In the genomic region with DNA sequence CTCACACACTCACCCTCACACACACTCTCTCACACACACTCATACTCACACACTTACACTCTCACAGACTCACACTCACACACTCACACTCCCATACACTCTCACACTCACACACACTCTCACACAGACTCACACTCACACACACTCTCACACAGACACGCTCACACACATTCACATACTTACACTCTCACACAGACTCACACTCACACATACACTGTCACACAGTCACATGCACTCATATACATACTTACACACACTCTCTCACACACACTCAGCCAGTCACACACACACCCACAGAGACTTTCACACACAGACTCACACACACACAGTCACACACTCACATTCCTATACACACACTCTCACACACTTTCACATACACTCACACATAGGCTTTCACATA, we compare ENCODE assay signal across 24 cellular contexts.
DNase-seq lines count a peak whose midpoint lies in the region; FAIRE-seq and TF ChIP-seq lines count a peak whose summit lies in the region.
"Had no signal": no experiment of that assay in that cellular context is flagged by ENCODE, and none has a peak within 500 bp of the region (broad histone marks: within the 10 kb centered on the region; RNA-seq: fewer than 3 reads in every experiment).

No MANE protein-coding gene starts in this region.

- no peaks in the 10 kb centered on the region for H3K79me1 ChIP-seq in H9 (ENCODE audit: insufficient read depth, low read depth, low read length, poor library complexity, severe bottlenecking)
- no peaks in the 10 kb centered on the region for H3K79me1 ChIP-seq in mesenchymal stem cell (replicated peaks; ENCODE audit: low read length, poor library complexity, severe bottlenecking)

- peaks cover 15% of the 10 kb centered on the region for H3K27me3 Mint-ChIP-seq in H9 (ENCODE audit: low read depth)
- H3K27me3 Mint-ChIP-seq in activated T-helper 1 cell treated with anti-CD3 and anti-CD28 coated beads, Interleukin-12 subunit alpha, Interleukin-12 subunit beta, Interleukin-2, Interleukin-4 antibody, amounts not matched to agents 30 ng/mL and 10 ng/mL and 1 ng/mL, durations not matched to agents 14 hours and 24 hours and 36 hours (ENCODE audit: insufficient read depth), result no peaks in the 10 kb centered on the region
- H3K27me3 Mint-ChIP-seq: CD4-positive, alpha-beta T cell had no signal

- no peak overlapping the region for H3K4me3 Mint-ChIP-seq in H9
- no peak overlapping the region for H3K4me3 Mint-ChIP-seq in activated T-helper 1 cell treated with anti-CD3 and anti-CD28 coated beads, Interleukin-12 subunit alpha, Interleukin-12 subunit beta, Interleukin-2, Interleukin-4 antibody, amounts not matched to agents 30 ng/mL and 10 ng/mL and 1 ng/mL, durations not matched to agents 14 hours and 24 hours and 36 hours
- H3K4me3 Mint-ChIP-seq: B cell; CD4-positive, alpha-beta T cell; CD8-positive, alpha-beta T cell had no signal

- H3K9ac ChIP-seq in H9 (ENCODE audit: extremely low read depth, insufficient read length, low read length) (no peak overlapping the region), mesenchymal stem cell (ENCODE audit: low read length) (no peak overlapping the region)
- H3K9ac ChIP-seq: BLaER1 treated with 17β-estradiol and CSF1 and Interleukin-3, amounts not matched to agents 10 nM and 100 nM had no signal

- H3K4me3 ChIP-seq in bronchial epithelial cell (ENCODE audit: low read depth, low read length) (no peak overlapping the region), mesenchymal stem cell (ENCODE audit: insufficient read depth in 1 of 2, low read depth in 1 of 2, low read length in 2 of 2) (no peak overlapping the region), esophagus squamous epithelium (no peak overlapping the region)
- H3K4me3 ChIP-seq: A549; BLaER1 treated with 17β-estradiol and CSF1 and Interleukin-3, amounts not matched to agents 10 nM and 100 nM had no signal

- H3K14ac ChIP-seq in H9 (ENCODE audit: insufficient read depth, low read length) (no peak overlapping the region), mesenchymal stem cell (ENCODE audit: low read length in 2 of 2) (no peak overlapping the region)

- H2BK15ac ChIP-seq in H9 (ENCODE audit: low read depth, low read length) (no peak overlapping the region), mesenchymal stem cell (ENCODE audit: low read depth, poor library complexity, severe bottlenecking) (no peak overlapping the region)

- H2BK20ac ChIP-seq in H9 (ENCODE audit: low read depth, low read length, poor library complexity, severe bottlenecking), result no peak overlapping the region

- intact Hi-C loops in activated T-helper 1 cell treated with anti-CD3 and anti-CD28 coated beads, Interleukin-12 subunit alpha, Interleukin-12 subunit beta, Interleukin-2, Interleukin-4 antibody, amounts not matched to agents 30 ng/mL and 10 ng/mL and 1 ng/mL, durations not matched to agents 14 hours and 24 hours and 36 hours (cut with micrococcal nuclease), result no loop called here
- intact Hi-C loops in esophagus squamous epithelium (cut with DNase I), result no loop called here

- H4K20me1 ChIP-seq in H9 (ENCODE audit: control insufficient read depth, insufficient read depth, insufficient read length), result no peaks in the 10 kb centered on the region

- H3K4me2 ChIP-seq in H9 (ENCODE audit: insufficient read depth, insufficient read length, low read length), result no peak overlapping the region
- no peak overlapping the region for H3K4me2 ChIP-seq in mesenchymal stem cell (ENCODE audit: low read length, poor library complexity, severe bottlenecking)
- H3K4me2 ChIP-seq: A549; BLaER1 treated with 17β-estradiol and CSF1 and Interleukin-3, amounts not matched to agents 10 nM and 100 nM had no signal

- TF ChIP-seq CTCF in H9 (conservative IDR thresholded peaks at IDR 0.05) (no peak), bronchial epithelial cell (IDR thresholded peaks at IDR 0.05; ENCODE audit: insufficient read depth, low read length, severe bottlenecking) (no peak), esophagus squamous epithelium (IDR thresholded peaks at IDR 0.05) (no peak)

- no peak overlapping the region for H2BK120ac ChIP-seq in H9 (ENCODE audit: low read depth, low read length, poor library complexity, severe bottlenecking)
- no peak overlapping the region for H2BK120ac ChIP-seq in mesenchymal stem cell (ENCODE audit: low read depth, low read length)

- peaks cover 2% of the 10 kb centered on the region; the same call in 1 of the 2 replicates for H3K4me1 ChIP-seq in H9 (ENCODE audit: insufficient read depth, low read length)
- H3K4me1 ChIP-seq in mesenchymal stem cell (ENCODE audit: control insufficient read depth, insufficient read depth, low read depth, low read length), result no peaks in the 10 kb centered on the region
- H3K4me1 ChIP-seq in esophagus squamous epithelium, result no peaks in the 10 kb centered on the region
- H3K4me1 ChIP-seq: Caco-2 had no signal

- H4K8ac ChIP-seq in H9 (replicated peaks; ENCODE audit: insufficient read length, low read depth, low read length), result peak overlapping the region; percentile 65
- H4K8ac ChIP-seq in mesenchymal stem cell (ENCODE audit: low read length), result no peak overlapping the region

- WGBS in H9 (ENCODE audit: extremely low coverage, insufficient read length, low lambda C conversion rate), result 100% methylated on average over 1 of the region's 1 CpG
- 66% methylated on average over 1 of the region's 1 CpG for WGBS in mesenchymal stem cell
- WGBS in esophagus squamous epithelium, 2 donors, result 63 to 81% methylated on average over 1 of the region's 1 CpG

- H2BK5ac ChIP-seq in H9 (ENCODE audit: insufficient read length, low read length) (no peak overlapping the region), mesenchymal stem cell (ENCODE audit: low read depth, low read length, poor library complexity, severe bottlenecking) (no peak overlapping the region)

- no peaks in the 10 kb centered on the region for H3K79me2 ChIP-seq in H9 (ENCODE audit: insufficient read depth, low read length)

- H2AK5ac ChIP-seq in H9 (ENCODE audit: insufficient read length, low read length), result no peak overlapping the region
- no peak overlapping the region for H2AK5ac ChIP-seq in mesenchymal stem cell (ENCODE audit: low read length, severe bottlenecking)

- no peak overlapping the region for H2BK12ac ChIP-seq in H9 (ENCODE audit: insufficient read length, low read depth, low read length)
- H2BK12ac ChIP-seq in mesenchymal stem cell (ENCODE audit: low read length in 2 of 2), result no peak overlapping the region

- H3K27ac Mint-ChIP-seq in H9, result no peak overlapping the region
- no peak overlapping the region for H3K27ac Mint-ChIP-seq in activated T-helper 1 cell treated with anti-CD3 and anti-CD28 coated beads, Interleukin-12 subunit alpha, Interleukin-12 subunit beta, Interleukin-2, Interleukin-4 antibody, amounts not matched to agents 30 ng/mL and 10 ng/mL and 1 ng/mL, durations not matched to agents 14 hours and 24 hours and 36 hours
- H3K27ac Mint-ChIP-seq: B cell; CD4-positive, alpha-beta T cell; CD8-positive, alpha-beta T cell had no signal

- no peak overlapping the region for H3K27ac ChIP-seq in H9 (ENCODE audit: insufficient read length, low read depth, low read length)
- no peak overlapping the region for H3K27ac ChIP-seq in mesenchymal stem cell (ENCODE audit: low read length, poor library complexity, severe bottlenecking)
- no peak overlapping the region for H3K27ac ChIP-seq in esophagus squamous epithelium
- H3K27ac ChIP-seq: 22Rv1; BLaER1 treated with 17β-estradiol and CSF1 and Interleukin-3, amounts not matched to agents 10 nM and 100 nM; C4-2B had no signal

- H3T11ph ChIP-seq in H9 (ENCODE audit: low read length), result no peak overlapping the region

- H3K36me3 Mint-ChIP-seq in H9 (ENCODE audit: insufficient read depth in 1 of 3, low read depth in 3 of 3), result no peaks in the 10 kb centered on the region
- H3K36me3 Mint-ChIP-seq in activated T-helper 1 cell treated with anti-CD3 and anti-CD28 coated beads, Interleukin-12 subunit alpha, Interleukin-12 subunit beta, Interleukin-2, Interleukin-4 antibody, amounts not matched to agents 30 ng/mL and 10 ng/mL and 1 ng/mL, durations not matched to agents 14 hours and 24 hours and 36 hours (ENCODE audit: low read depth), result no peaks in the 10 kb centered on the region
- H3K36me3 Mint-ChIP-seq: CD8-positive, alpha-beta T cell had no signal

- H3K9me3 Mint-ChIP-seq in H9, result no peaks in the 10 kb centered on the region
- no peaks in the 10 kb centered on the region for H3K9me3 Mint-ChIP-seq in activated T-helper 1 cell treated with anti-CD3 and anti-CD28 coated beads, Interleukin-12 subunit alpha, Interleukin-12 subunit beta, Interleukin-2, Interleukin-4 antibody, amounts not matched to agents 30 ng/mL and 10 ng/mL and 1 ng/mL, durations not matched to agents 14 hours and 24 hours and 36 hours
- H3K9me3 Mint-ChIP-seq: CD4-positive, alpha-beta T cell; CD8-positive, alpha-beta T cell had no signal

- no peak overlapping the region for H4K5ac ChIP-seq in H9 (ENCODE audit: insufficient read length, low read depth, low read length)

- H3K4ac ChIP-seq in H9 (ENCODE audit: low read depth, low read length) (no peak overlapping the region), mesenchymal stem cell (ENCODE audit: low read depth in 1 of 2, low read length in 2 of 2) (no peak overlapping the region)

- no peak overlapping the region for H3K23ac ChIP-seq in H9 (ENCODE audit: insufficient read length, low read depth, low read length)
- no peak overlapping the region for H3K23ac ChIP-seq in mesenchymal stem cell (ENCODE audit: low read length in 2 of 2)

- H3K36me3 ChIP-seq in bronchial epithelial cell (ENCODE audit: control insufficient read depth, insufficient read depth, low read length) (no peaks in the 10 kb centered on the region), mesenchymal stem cell (ENCODE audit: control insufficient read depth in 1 of 2, insufficient read depth in 2 of 2, low read depth in 1 of 2, low read length in 2 of 2) (no peaks in the 10 kb centered on the region), esophagus squamous epithelium (no peaks in the 10 kb centered on the region)
- H3K36me3 ChIP-seq: BLaER1 treated with 17β-estradiol and CSF1 and Interleukin-3, amounts not matched to agents 10 nM and 100 nM had no signal

- no peaks in the 10 kb centered on the region for H3K27me3 ChIP-seq in H9 (ENCODE audit: insufficient read depth, low read length)
- H3K27me3 ChIP-seq in bronchial epithelial cell (ENCODE audit: control insufficient read depth, insufficient read depth, low read length), result no peaks in the 10 kb centered on the region
- H3K27me3 ChIP-seq in mesenchymal stem cell (ENCODE audit: control insufficient read depth in 1 of 2, insufficient read depth in 1 of 2, low read length in 2 of 2), result no peaks in the 10 kb centered on the region
- H3K27me3 ChIP-seq in esophagus squamous epithelium, result peaks cover 0 to 63% (median 0%) of the 10 kb centered on the region in 4 donors

- H2AFZ ChIP-seq in H9 (ENCODE audit: low read length), result no peak overlapping the region
- no peak overlapping the region for H2AFZ ChIP-seq in mesenchymal stem cell (ENCODE audit: low read depth, low read length)

- peaks cover 2 to 8% of the 10 kb centered on the region in 2 experiments for H3K4me1 Mint-ChIP-seq in H9
- no peaks in the 10 kb centered on the region for H3K4me1 Mint-ChIP-seq in activated T-helper 1 cell treated with anti-CD3 and anti-CD28 coated beads, Interleukin-12 subunit alpha, Interleukin-12 subunit beta, Interleukin-2, Interleukin-4 antibody, amounts not matched to agents 30 ng/mL and 10 ng/mL and 1 ng/mL, durations not matched to agents 14 hours and 24 hours and 36 hours (ENCODE audit: low read depth)
- H3K4me1 Mint-ChIP-seq: B cell had no signal

- no peaks in the 10 kb centered on the region for H3K23me2 ChIP-seq in H9 (ENCODE audit: insufficient read length, low read depth, low read length, poor library complexity, severe bottlenecking)

- FAIRE-seq in HTR-8/SVneo (lab: Jason Lieb, UNC), result peak; percentile 58
- FAIRE-seq in bronchial epithelial cell (lab: Jason Lieb, UNC), result peak; percentile 86
- FAIRE-seq: A549, D721Med, G401.6, GM12891, GM19239 had no signal

- no peak for DNase-seq in H9
- DNase-seq in HTR-8/SVneo (ENCODE audit: insufficient read length, low spot score), result no peak
- DNase-seq in bronchial epithelial cell (ENCODE audit: low read depth), result no peak
- no peak for DNase-seq in mesenchymal stem cell
- no peak for DNase-seq in activated T-helper 1 cell treated with anti-CD3 and anti-CD28 coated beads, Interleukin-12 subunit alpha, Interleukin-12 subunit beta, Interleukin-2, Interleukin-4 antibody, amounts not matched to agents 30 ng/mL and 10 ng/mL and 1 ng/mL, durations not matched to agents 14 hours and 24 hours and 36 hours (ENCODE audit: low spot score)
- DNase-seq in T-helper 2 cell, result no peak
- no peak for DNase-seq in NCI-H510A (lab: John Stamatoyannopoulos, UW)
- no peak for DNase-seq in esophagus squamous epithelium (lab: John Stamatoyannopoulos, UW)
- DNase-seq: AML-193; Caco-2; Calu3; CD4-positive, alpha-beta T cell; CD8-positive, alpha-beta T cell; DMS79 treated with DMSO at 0.1 percent for 48 hours; GF-D8 had no signal

- TF ChIP-seq POLR2A in esophagus squamous epithelium (IDR thresholded peaks at IDR 0.05), result no peak

- H3K9me3 ChIP-seq in H9 (ENCODE audit: control insufficient read depth, low read depth, low read length) (no peaks in the 10 kb centered on the region), mesenchymal stem cell (ENCODE audit: control insufficient read depth, low read length) (no peaks in the 10 kb centered on the region), esophagus squamous epithelium (no peaks in the 10 kb centered on the region)
- H3K9me3 ChIP-seq: A549; BLaER1 treated with 17β-estradiol and CSF1 and Interleukin-3, amounts not matched to agents 10 nM and 100 nM; Caco-2 had no signal

- H4K91ac ChIP-seq in H9 (ENCODE audit: insufficient read length, low read depth, low read length) (no peak overlapping the region), mesenchymal stem cell (ENCODE audit: low read length) (peak overlapping the region; percentile 35)

- H3K18ac ChIP-seq in H9 (ENCODE audit: insufficient read length, low read depth, low read length) (peak overlapping the region; percentile 21), mesenchymal stem cell (ENCODE audit: low read depth in 1 of 2, low read length in 2 of 2) (no peak overlapping the region)

- H3K56ac ChIP-seq in H9 (ENCODE audit: insufficient read length, low read depth, low read length), result peak overlapping the region; percentile 21
